In the genomic region with DNA sequence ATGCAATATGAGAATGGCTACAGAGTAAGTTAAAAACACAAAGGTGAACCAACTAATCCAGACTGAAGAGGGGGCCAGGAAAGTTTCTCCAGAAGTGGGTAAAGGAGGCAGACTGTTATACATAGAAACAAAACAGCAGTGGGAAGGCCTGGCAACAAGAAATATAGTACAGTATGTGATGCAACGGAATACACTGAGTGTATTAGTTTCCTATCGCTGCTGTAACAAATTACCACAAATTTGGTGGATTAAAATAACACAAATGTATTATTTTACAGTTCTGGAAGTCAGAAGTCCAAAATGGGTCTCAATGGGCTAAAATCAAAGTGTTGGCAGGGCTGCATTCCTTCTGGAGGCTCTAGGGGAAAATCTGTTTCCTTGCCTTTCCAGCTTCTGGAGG, we compare ENCODE assay signal across 36 cellular contexts.
DNase-seq lines count a peak whose midpoint lies in the region; ATAC-seq, FAIRE-seq and TF ChIP-seq lines count a peak whose summit lies in the region.
"Had no signal": no experiment of that assay in that cellular context is flagged by ENCODE, and none has a peak within 500 bp of the region (broad histone marks: within the 10 kb centered on the region; RNA-seq: fewer than 3 reads in every experiment).

No MANE protein-coding gene starts in this region.

- dilution Hi-C loops in endothelial cell of umbilical vein (cut with MboI; ENCODE audit: extremely low pct_ligation_motif_present, low sequenced_read_pairs): no loop called here

- CTCF ChIA-PET in HepG2 (lab: Yijun Ruan, JAX; ENCODE audit: low intra/inter-chr PET ratio, low total read pairs) (no interaction called here), endothelial cell of umbilical vein (lab: Charles Lee) (interaction anchor here (1.0 kb wide), 1 partner anchor 21 kb away, joined by 5 read pairs; no protein-coding TSS in a partner anchor), Calu3 (lab: Charles Lee) (no interaction called here)

- no peaks in the 10 kb centered on the region for H4K20me1 ChIP-seq in HepG2 (ENCODE audit: insufficient read depth, low read length)
- no peaks in the 10 kb centered on the region for H4K20me1 ChIP-seq in endothelial cell of umbilical vein (replicated peaks; ENCODE audit: control insufficient read depth, extremely low read depth, insufficient read depth, low read length)
- H4K20me1 ChIP-seq: BLaER1; BLaER1 treated with 17β-estradiol and CSF1 and Interleukin-3, amounts not matched to agents 10 nM and 100 nM had no signal

- TF ChIP-seq EP300 in HepG2 (IDR thresholded peaks at IDR 0.05; ENCODE audit: low read depth in 2 of 2, low read length in 2 of 2): no peak
- TF ChIP-seq EP300 in HepG2 (CRISPR knock-in tag; IDR thresholded peaks at IDR 0.05; ENCODE audit: borderline replicate concordance): no peak

- POLR2A ChIA-PET in HepG2 (lab: Yijun Ruan, JAX): no interaction called here
- POLR2A ChIA-PET in endothelial cell of umbilical vein (lab: Charles Lee): no interaction called here

- no peak for TF ChIP-seq CTCF in HepG2 (CRISPR knock-in tag; IDR thresholded peaks at IDR 0.05)
- no peak for TF ChIP-seq CTCF in right lobe of liver (IDR thresholded peaks at IDR 0.05)
- no peak for TF ChIP-seq CTCF in endothelial cell of umbilical vein (IDR thresholded peaks at IDR 0.05; ENCODE audit: extremely low read depth in 1 of 2, insufficient read depth in 1 of 2, low read depth in 1 of 2, low read length in 2 of 2)
- no peak for TF ChIP-seq CTCF in Calu3 (IDR thresholded peaks at IDR 0.05; ENCODE audit: unreplicated experiment)
- no peak for TF ChIP-seq CTCF in thyroid gland (IDR thresholded peaks at IDR 0.05)

- no peak overlapping the region for H3K4me3 ChIP-seq in HepG2 (replicated peaks in 1 of 3; ENCODE audit: insufficient read depth in 1 of 3, low read depth in 2 of 3, low read length in 3 of 3)
- H3K4me3 ChIP-seq in right lobe of liver: no peak overlapping the region
- H3K4me3 ChIP-seq in endothelial cell of umbilical vein (replicated peaks in 1 of 3; ENCODE audit: insufficient read depth in 1 of 3, low read depth in 1 of 3, low read length in 3 of 3): no peak overlapping the region
- H3K4me3 ChIP-seq in thyroid gland (replicated peaks in 1 of 3): no peak overlapping the region
- H3K4me3 ChIP-seq: A549; BLaER1; BLaER1 treated with 17β-estradiol and CSF1 and Interleukin-3, amounts not matched to agents 10 nM and 100 nM had no signal

- H3K4me2 ChIP-seq in HepG2 (ENCODE audit: low read depth, low read length) (no peak overlapping the region), endothelial cell of umbilical vein (ENCODE audit: insufficient read depth, low read length) (no peak overlapping the region)
- H3K4me2 ChIP-seq: A549; BLaER1; BLaER1 treated with 17β-estradiol and CSF1 and Interleukin-3, amounts not matched to agents 10 nM and 100 nM had no signal

- no peak for TF ChIP-seq RAD21 in HepG2 (CRISPR knock-in tag; IDR thresholded peaks at IDR 0.05)

- H3K27ac Mint-ChIP-seq in activated T-cell treated with anti-CD3 and anti-CD28 coated beads, Interleukin-2, amount 50 U/mL, for 72 hours: peak overlapping the region; percentile 20
- no peak overlapping the region for H3K27ac Mint-ChIP-seq in Calu3 (ENCODE audit: unreplicated experiment)
- H3K27ac Mint-ChIP-seq: B cell; CD14-positive monocyte; CD4-positive, alpha-beta memory T cell; CD4-positive, alpha-beta T cell; CD4-positive, CD25-positive, alpha-beta regulatory T cell; CD8-positive, alpha-beta T cell had no signal

- H3K9me1 ChIP-seq in endothelial cell of umbilical vein (replicated peaks; ENCODE audit: control insufficient read depth, extremely low read depth, insufficient read depth, low read length): no peaks in the 10 kb centered on the region

- H3K27me3 ChIP-seq in HepG2 (ENCODE audit: control insufficient read depth in 1 of 2, insufficient read depth in 2 of 2, low read length in 2 of 2): no peaks in the 10 kb centered on the region
- no peaks in the 10 kb centered on the region for H3K27me3 ChIP-seq in right lobe of liver
- no peaks in the 10 kb centered on the region for H3K27me3 ChIP-seq in endothelial cell of umbilical vein (ENCODE audit: control insufficient read depth in 2 of 2, insufficient read depth in 2 of 2, low read length in 2 of 2)
- H3K27me3 ChIP-seq in thyroid gland: no peaks in the 10 kb centered on the region
- H3K27me3 ChIP-seq: BE2C; BLaER1; BLaER1 treated with 17β-estradiol and CSF1 and Interleukin-3, amounts not matched to agents 10 nM and 100 nM had no signal

- H3K9me3 ChIP-seq in HepG2 (ENCODE audit: low read length) (peaks cover 7% of the 10 kb centered on the region; the same call in 1 of the 2 replicates), right lobe of liver (no peaks in the 10 kb centered on the region), endothelial cell of umbilical vein (replicated peaks; ENCODE audit: control insufficient read depth, insufficient read depth, low read length) (no peaks in the 10 kb centered on the region), thyroid gland (no peaks in the 10 kb centered on the region)
- H3K9me3 ChIP-seq: A549, BE2C, Caco-2 had no signal

- H3K4me1 Mint-ChIP-seq in activated T-cell treated with anti-CD3 and anti-CD28 coated beads, Interleukin-2, amount 50 U/mL, for 72 hours (ENCODE audit: low read depth): peaks cover 5% of the 10 kb centered on the region
- H3K4me1 Mint-ChIP-seq in Calu3 (ENCODE audit: low read depth, unreplicated experiment): no peaks in the 10 kb centered on the region
- H3K4me1 Mint-ChIP-seq: CD14-positive monocyte had no signal

- no peak overlapping the region for H3K27ac ChIP-seq in HepG2 (ENCODE audit: extremely low read length, insufficient read depth, low read length)
- no peak overlapping the region for H3K27ac ChIP-seq in right lobe of liver
- H3K27ac ChIP-seq in endothelial cell of umbilical vein (ENCODE audit: insufficient read depth, low read depth, low read length): no peak overlapping the region
- H3K27ac ChIP-seq in thyroid gland: no peak overlapping the region
- H3K27ac ChIP-seq: 22Rv1; A549; BLaER1; BLaER1 treated with 17β-estradiol and CSF1 and Interleukin-3, amounts not matched to agents 10 nM and 100 nM; C4-2B had no signal

- H3K4me1 ChIP-seq in HepG2 (ENCODE audit: insufficient read depth, low read length) (peaks cover 48% of the 10 kb centered on the region), right lobe of liver (no peaks in the 10 kb centered on the region), endothelial cell of umbilical vein (ENCODE audit: control insufficient read depth, extremely low read depth, insufficient read depth, low read length) (no peaks in the 10 kb centered on the region), thyroid gland (no peaks in the 10 kb centered on the region)
- H3K4me1 ChIP-seq: A549, BE2C, BLaER1, Caco-2 had no signal

- no peaks in the 10 kb centered on the region for H3K79me2 ChIP-seq in HepG2 (ENCODE audit: insufficient read depth, low read length)
- no peaks in the 10 kb centered on the region for H3K79me2 ChIP-seq in endothelial cell of umbilical vein (ENCODE audit: control insufficient read depth, insufficient read depth, low read length)

- H3K9ac ChIP-seq in HepG2 (ENCODE audit: insufficient read depth, low read depth, low read length) (no peak overlapping the region), endothelial cell of umbilical vein (replicated peaks; ENCODE audit: extremely low read depth, insufficient read depth, low read length) (no peak overlapping the region)
- H3K9ac ChIP-seq: BLaER1; BLaER1 treated with 17β-estradiol and CSF1 and Interleukin-3, amounts not matched to agents 10 nM and 100 nM had no signal

- no TSS peak for BruUV-seq in HepG2 (replicated peaks; lab: Mats Ljungman, UMichigan)
- no TSS peak for BruUV-seq in endothelial cell of umbilical vein (replicated peaks; lab: Mats Ljungman, UMichigan)
- no TSS peak for BruUV-seq in Calu3 (replicated peaks; lab: Mats Ljungman, UMichigan)

- no peak for ATAC-seq in activated T-cell treated with anti-CD3 and anti-CD28 coated beads, Interleukin-2, amount 50 U/mL, for 72 hours (replicated peaks in 1 of 2)
- no peak for ATAC-seq in HepG2
- ATAC-seq in right lobe of liver: no peak
- ATAC-seq: A549; CD8-positive, alpha-beta T cell had no signal

- FAIRE-seq in HepG2 (lab: Jason Lieb, UNC) (no peak), RCC 7860 (lab: Jason Lieb, UNC) (no peak), endothelial cell of umbilical vein (lab: Jason Lieb, UNC) (peak; percentile 8)
- FAIRE-seq: A204.1, A549, D721Med had no signal

- H3K9me3 Mint-ChIP-seq in activated T-cell treated with anti-CD3 and anti-CD28 coated beads, Interleukin-2, amount 50 U/mL, for 72 hours: peaks cover 0 to 2% of the 10 kb centered on the region in 2 donors
- no peaks in the 10 kb centered on the region for H3K9me3 Mint-ChIP-seq in Calu3 (ENCODE audit: low read depth, unreplicated experiment)
- H3K9me3 Mint-ChIP-seq: CD4-positive, alpha-beta memory T cell; CD4-positive, alpha-beta T cell; CD8-positive, alpha-beta memory T cell; CD8-positive, alpha-beta T cell had no signal

- no peaks in the 10 kb centered on the region for H3K27me3 Mint-ChIP-seq in activated T-cell treated with anti-CD3 and anti-CD28 coated beads, Interleukin-2, amount 50 U/mL, for 72 hours (ENCODE audit: low read depth)
- peaks cover 40% of the 10 kb centered on the region for H3K27me3 Mint-ChIP-seq in Calu3 (ENCODE audit: unreplicated experiment)
- H3K27me3 Mint-ChIP-seq: CD4-positive, alpha-beta memory T cell; CD4-positive, alpha-beta T cell; CD4-positive, CD25-positive, alpha-beta regulatory T cell; CD8-positive, alpha-beta memory T cell had no signal

- in situ Hi-C loops in HepG2 (cut with HindIII; ENCODE audit: extremely low pct_ligation_motif_present, low pct_unique_long_range_greater_than_20kb): no loop called here

- no peak overlapping the region for H2AFZ ChIP-seq in HepG2 (ENCODE audit: low read length)
- no peak overlapping the region for H2AFZ ChIP-seq in endothelial cell of umbilical vein (ENCODE audit: low read depth, low read length)

- H3K36me3 Mint-ChIP-seq in activated T-cell treated with anti-CD3 and anti-CD28 coated beads, Interleukin-2, amount 50 U/mL, for 72 hours (ENCODE audit: insufficient read depth in 2 of 2): no peaks in the 10 kb centered on the region
- H3K36me3 Mint-ChIP-seq in Calu3 (ENCODE audit: insufficient read depth, unreplicated experiment): no peaks in the 10 kb centered on the region
- H3K36me3 Mint-ChIP-seq: CD14-positive monocyte; CD4-positive, alpha-beta memory T cell; CD4-positive, CD25-positive, alpha-beta regulatory T cell; CD8-positive, alpha-beta T cell had no signal

- TF ChIP-seq POLR2A in HepG2 (IDR thresholded peaks at IDR 0.05; ENCODE audit: insufficient read depth in 1 of 2, low read depth in 2 of 2, low read length in 2 of 2) (no peak), right lobe of liver (IDR thresholded peaks at IDR 0.05) (no peak), endothelial cell of umbilical vein (IDR thresholded peaks at IDR 0.05; ENCODE audit: low read depth, low read length) (no peak), thyroid gland (IDR thresholded peaks at IDR 0.05) (no peak)

- 100% methylated on average over 2 of the region's 2 CpGs for WGBS in HepG2 (ENCODE audit: low lambda C conversion rate)
- WGBS in right lobe of liver (ENCODE audit: insufficient coverage, low coverage, low lambda C conversion rate, missing lambda C conversion rate): 95% methylated on average over 2 of the region's 2 CpGs
- 92 to 97% methylated on average over 2 of the region's 2 CpGs for WGBS in thyroid gland, 2 donors

- intact Hi-C loops in HepG2 (cut with micrococcal nuclease; ENCODE audit: unreplicated experiment) (no loop called here), right lobe of liver (cut with DNase I) (no loop called here), endothelial cell of umbilical vein (cut with micrococcal nuclease) (loop anchor here (5.0 kb wide), 1 partner anchor 44 kb away; no protein-coding TSS in a partner anchor), Calu3 (cut with micrococcal nuclease; ENCODE audit: unreplicated experiment) (no loop called here), thyroid gland (cut with DNase I) (no loop called here)

- H3K36me3 ChIP-seq in HepG2 (replicated peaks in 1 of 2; ENCODE audit: control insufficient read depth in 1 of 2, insufficient read depth in 2 of 2, low read length in 2 of 2) (no peaks in the 10 kb centered on the region; a peak in 1 of 5 replicates), right lobe of liver (no peaks in the 10 kb centered on the region), endothelial cell of umbilical vein (ENCODE audit: control insufficient read depth in 2 of 2, extremely low read depth in 1 of 2, insufficient read depth in 2 of 2, low read length in 2 of 2) (no peaks in the 10 kb centered on the region), thyroid gland (no peaks in the 10 kb centered on the region)
- H3K36me3 ChIP-seq: BE2C; BLaER1; BLaER1 treated with 17β-estradiol and CSF1 and Interleukin-3, amounts not matched to agents 10 nM and 100 nM had no signal

- no peak for DNase-seq in activated T-cell treated with anti-CD3 and anti-CD28 coated beads, Interleukin-2, amount 50 U/mL, for 72 hours
- DNase-seq in activated T-cell treated with anti-CD3 and anti-CD28 coated beads, Interleukin-2, amount 50 U/mL, for 48 hours: no peak
- no peak for DNase-seq in HepG2 (ENCODE audit: low spot score)
- no peak for DNase-seq in right lobe of liver
- peak; percentile 1 for DNase-seq in RCC 7860 (ENCODE audit: low spot score)
- DNase-seq in endothelial cell of umbilical vein (ENCODE audit: low read depth, low spot score): no peak
- DNase-seq in Calu3: no peak
- DNase-seq in thyroid gland: no peak
- DNase-seq: 8988T; ACHN; AML-193; BE2C; C1 segment of cervical spinal cord; Caco-2; CD4-positive, alpha-beta memory T cell; CD4-positive, alpha-beta T cell; CD4-positive, CD25-positive, alpha-beta regulatory T cell; CD8-positive, alpha-beta memory T cell; CD8-positive, alpha-beta T cell; COR-L47; DMS 273 treated with DMSO at 0.1 percent for 48 hours; DMS153; DMS53; DMS79; DMS79 treated with DMSO at 0.1 percent for 48 hours; DND-41; EL had no signal

- no peak overlapping the region for H3K4me3 Mint-ChIP-seq in activated T-cell treated with anti-CD3 and anti-CD28 coated beads, Interleukin-2, amount 50 U/mL, for 72 hours
- H3K4me3 Mint-ChIP-seq in Calu3 (ENCODE audit: low read depth, unreplicated experiment): no peak overlapping the region
- H3K4me3 Mint-ChIP-seq: B cell; CD14-positive monocyte; CD4-positive, alpha-beta memory T cell; CD4-positive, alpha-beta T cell; CD4-positive, CD25-positive, alpha-beta regulatory T cell; CD8-positive, alpha-beta memory T cell; CD8-positive, alpha-beta T cell had no signal
